8 cellular contexts compared by ENCODE assay signal in the genomic region with DNA sequence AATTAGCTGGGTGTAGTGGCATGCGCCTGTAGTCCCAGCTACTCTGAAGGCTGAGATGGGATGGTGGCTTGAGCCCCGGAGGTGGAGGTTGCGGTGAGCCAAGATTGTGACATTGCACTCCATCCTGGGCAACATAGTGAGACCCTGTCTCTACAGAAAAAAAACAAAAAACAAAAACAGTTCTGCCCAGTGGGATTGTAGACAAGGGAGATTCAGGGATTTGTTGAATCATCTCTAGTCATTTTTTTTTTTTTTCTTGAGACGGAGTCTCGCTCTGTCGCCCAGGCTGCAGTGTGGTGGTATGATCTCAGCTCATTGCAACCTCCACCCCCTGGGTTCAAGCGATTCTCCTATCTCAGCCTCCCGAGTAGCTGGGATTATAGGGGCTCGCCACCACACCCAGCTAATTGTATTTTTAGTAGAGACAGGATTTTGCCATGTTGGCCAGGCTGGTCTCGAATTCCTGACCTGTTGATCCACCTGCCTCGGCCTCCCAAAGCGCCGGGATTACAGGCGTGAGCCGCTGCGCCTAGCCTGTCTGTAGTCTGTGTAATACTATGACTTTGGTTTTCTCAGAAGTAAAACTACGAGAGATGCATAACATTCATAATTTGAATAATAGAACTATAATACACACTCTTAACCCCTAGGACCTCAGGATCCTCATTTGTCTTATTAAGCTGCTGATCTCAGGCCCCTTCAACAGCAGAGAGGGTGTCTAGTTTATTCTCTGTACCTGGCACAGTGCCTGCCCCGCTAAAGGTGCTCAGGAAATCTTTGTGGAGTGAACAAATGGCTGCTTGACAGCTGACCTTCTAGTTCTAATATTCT. TPM values are rescaled to one million over a fixed set of nuclear protein-coding genes. Genes with fewer than 3 reads are reported as not detected.
A peak's percentile ranks its signal among the peaks of the same experiment; 100 is the strongest.
DNase-seq lines count a peak whose midpoint lies in the region; FAIRE-seq and TF ChIP-seq lines count a peak whose summit lies in the region.

No MANE protein-coding gene starts in this region.

- H3K36me3 ChIP-seq in H7 (replicated peaks; ENCODE audit: control insufficient read depth, insufficient read depth, low read length) (no peaks in the 10 kb centered on the region), SJCRH30 (no peaks in the 10 kb centered on the region), fibroblast of lung (ENCODE audit: control insufficient read depth, insufficient read depth, low read length) (no peaks in the 10 kb centered on the region)

- peaks cover 10% of the 10 kb centered on the region for H3K79me2 ChIP-seq in fibroblast of lung (ENCODE audit: control insufficient read depth, insufficient read depth, low read length)

- TF ChIP-seq CTCF in fibroblast of lung (conservative IDR thresholded peaks at IDR 0.05 in 1 of 2, IDR thresholded peaks at IDR 0.05 in 1 of 2; ENCODE audit: low read depth in 1 of 2, low read length in 2 of 2): no peak

- H3K27ac ChIP-seq in SJCRH30 (peak overlapping the region; percentile 95), fibroblast of lung (ENCODE audit: insufficient read depth, low read length) (peak overlapping the region; percentile 97)

- peak overlapping the region; percentile 100 for H3K4me2 ChIP-seq in fibroblast of lung (ENCODE audit: extremely low read depth, insufficient read depth, low read length)

- peak overlapping the region; percentile 97 for H3K9ac ChIP-seq in fibroblast of lung (ENCODE audit: insufficient read depth, low read length)

- no peak overlapping the region for H2AFZ ChIP-seq in fibroblast of lung (ENCODE audit: low read length)

- DNase-seq in H7 (no peak), SJCRH30 (no peak), fibroblast of lung (ENCODE audit: low read depth in 2 of 2) (peak in 1 of 2 donors; percentile 31), renal cortical epithelial cell (ENCODE audit: low read depth) (peak; percentile 42), hippocampal formation (lab: John Stamatoyannopoulos, UW) (no peak), frontal cortex (ENCODE audit: low spot score in 2 of 2) (no peak), Kasumi-1 (lab: John Stamatoyannopoulos, UW) (no peak), ureter (ENCODE audit: low spot score) (no peak)

- H3K9me3 ChIP-seq in SJCRH30 (replicated peaks) (no peaks in the 10 kb centered on the region), fibroblast of lung (ENCODE audit: control insufficient read depth, insufficient read depth, low read depth, low read length) (no peaks in the 10 kb centered on the region)

- H4K20me1 ChIP-seq in fibroblast of lung (ENCODE audit: control insufficient read depth, extremely low read depth, insufficient read depth, low read length): no peaks in the 10 kb centered on the region

- H3K4me3 ChIP-seq in H7 (ENCODE audit: insufficient read depth, low read depth, low read length) (peak overlapping the region; percentile 82), SJCRH30 (peak overlapping the region; percentile 85), fibroblast of lung (replicated peaks in 1 of 4; ENCODE audit: control extremely low read depth in 1 of 4, insufficient read depth in 1 of 4, low read depth in 3 of 4, low read length in 4 of 4) (peak overlapping the region; percentile 74 to 95 (median 82))

- H3K4me1 ChIP-seq in SJCRH30 (peaks cover 3% of the 10 kb centered on the region), fibroblast of lung (ENCODE audit: control insufficient read depth, extremely low read depth, insufficient read depth, low read length) (peaks cover 7% of the 10 kb centered on the region)

- H3K27me3 ChIP-seq in H7 (ENCODE audit: control insufficient read depth, insufficient read depth, low read length): no peaks in the 10 kb centered on the region
- no peaks in the 10 kb centered on the region for H3K27me3 ChIP-seq in SJCRH30
- no peaks in the 10 kb centered on the region for H3K27me3 ChIP-seq in fibroblast of lung (ENCODE audit: control insufficient read depth, insufficient read depth, low read length)

- FAIRE-seq in frontal cortex (lab: Jason Lieb, UNC): no peak

RNA-seq across cellular contexts. Expression of a gene that starts 1.4 kb away (rescaled TPM):
- 12.5 and 16.9 TPM in 2 replicates for total RNA-seq in H7 (2014; rRNA removed; shearing (Covaris generic))
- 11.8 and 17.7 TPM in 2 replicates for total RNA-seq in SJCRH30 (2014; rRNA removed; shearing (Covaris generic))
- total RNA-seq in fibroblast of lung (9.4 and 12.6 TPM in 2 replicates), renal cortical epithelial cell (15.5 and 17.2 TPM in 2 replicates), frontal cortex (4.9 TPM), ureter (23.6 TPM)
- polyA plus RNA-seq in fibroblast of lung: 10.3 and 11.4 TPM in 2 replicates
- polyA plus RNA-seq in fibroblast of lung (2012): 15.3 and 18.4 TPM in 2 replicates
- 13.6 and 18.5 TPM in 2 replicates for polyA minus RNA-seq in fibroblast of lung (ENCODE audit: low replicate concordance)

RNA-seq across cellular contexts. Expression of a gene that starts 1.4 kb away (rescaled TPM):
- total RNA-seq in H7 (2014; rRNA removed; shearing (Covaris generic)): 35.1 and 38.3 TPM in 2 replicates
- total RNA-seq in SJCRH30 (2014; rRNA removed; shearing (Covaris generic)): 34.8 and 36.4 TPM in 2 replicates
- total RNA-seq in fibroblast of lung (44.4 and 70.5 TPM in 2 replicates), renal cortical epithelial cell (96.4 and 104 TPM in 2 replicates), frontal cortex (98.2 TPM), ureter (119 TPM)
- 30.0 and 31.3 TPM in 2 replicates for polyA plus RNA-seq in fibroblast of lung
- 20.0 and 22.7 TPM in 2 replicates for polyA plus RNA-seq in fibroblast of lung (2012)
- 58.5 and 59.6 TPM in 2 replicates for polyA minus RNA-seq in fibroblast of lung (ENCODE audit: low replicate concordance)

RNA-seq across cellular contexts. Expression of a gene that starts 20.3 kb away (rescaled TPM):
- 4.3 and 6.7 TPM in 2 replicates for total RNA-seq in H7 (2014; rRNA removed; shearing (Covaris generic))
- 2.7 and 3.1 TPM in 2 replicates for total RNA-seq in SJCRH30 (2014; rRNA removed; shearing (Covaris generic))
- total RNA-seq in fibroblast of lung: 1.3 TPM in 2 replicates
- 1.7 and 2.3 TPM in 2 replicates for polyA plus RNA-seq in fibroblast of lung
- 1.6 and 1.7 TPM in 2 replicates for polyA plus RNA-seq in fibroblast of lung (2012)
- polyA minus RNA-seq in fibroblast of lung (ENCODE audit: low replicate concordance): 4.8 TPM in 1 of 2 replicates, not detected in the other
- 0.87 and 3.0 TPM in 2 replicates for total RNA-seq in renal cortical epithelial cell
- total RNA-seq in frontal cortex: 0.41 TPM
- total RNA-seq in ureter: 10.7 TPM

RNA-seq across cellular contexts. Expression of a gene that starts 39.6 kb away (rescaled TPM):
- 17.9 and 27.7 TPM in 2 replicates for total RNA-seq in H7 (2014; rRNA removed; shearing (Covaris generic))
- total RNA-seq in SJCRH30 (2014; rRNA removed; shearing (Covaris generic)): 10.3 and 13.5 TPM in 2 replicates
- 10.5 and 11.2 TPM in 2 replicates for total RNA-seq in fibroblast of lung
- 1.6 and 2.6 TPM in 2 replicates for polyA plus RNA-seq in fibroblast of lung
- polyA plus RNA-seq in fibroblast of lung (2012): 2.7 and 4.7 TPM in 2 replicates
- 1.5 and 4.0 TPM in 2 replicates for polyA minus RNA-seq in fibroblast of lung (ENCODE audit: low replicate concordance)
- total RNA-seq in renal cortical epithelial cell: 3.6 and 10.9 TPM in 2 replicates
- total RNA-seq in frontal cortex: 11.4 TPM
- total RNA-seq in ureter: 19.5 TPM

RNA-seq across cellular contexts. Expression of a gene that starts 46.7 kb away (rescaled TPM):
- total RNA-seq in H7 (2014; rRNA removed; shearing (Covaris generic)): 0.26 TPM in 1 of 2 replicates, not detected in the other
- 0.63 and 1.1 TPM in 2 replicates for total RNA-seq in SJCRH30 (2014; rRNA removed; shearing (Covaris generic))
- not detected in 2 replicates for total RNA-seq in fibroblast of lung
- not detected in 2 replicates for polyA plus RNA-seq in fibroblast of lung
- polyA plus RNA-seq in fibroblast of lung (2012): not detected in 2 replicates
- not detected in 2 replicates for polyA minus RNA-seq in fibroblast of lung (ENCODE audit: low replicate concordance)
- total RNA-seq in renal cortical epithelial cell: 14.1 and 14.4 TPM in 2 replicates
- total RNA-seq in frontal cortex: not detected
- total RNA-seq in ureter: 84.2 TPM
